ENCODE assay signal across 1 cellular context in genomic region chr6:35737413-35738211, GRCh38.
TF ChIP-seq lines count a peak whose summit lies in the region.

No MANE protein-coding gene starts in this region.

TF ChIP-seq in HepG2, 621 proteins besides CTCF, POLR2A, EP300 and RAD21 (continued from another document and continues in another):
- no peak for TF ChIP-seq ZNF318 (CRISPR knock-in tag; IDR thresholded peaks at IDR 0.05)
- peak; percentile 48; the same call in 1 of the 2 replicates for TF ChIP-seq SOX5 (CRISPR knock-in tag; IDR thresholded peaks at IDR 0.05; ENCODE audit: borderline replicate concordance)
- TF ChIP-seq ZNF225 (CRISPR knock-in tag; IDR thresholded peaks at IDR 0.05) = no peak
- peak; percentile 46 for TF ChIP-seq ZMYM4 (CRISPR knock-in tag; IDR thresholded peaks at IDR 0.05)
- no peak for TF ChIP-seq ETS1 (CRISPR knock-in tag; IDR thresholded peaks at IDR 0.05)
- TF ChIP-seq ZNF496 (CRISPR knock-in tag; IDR thresholded peaks at IDR 0.05; ENCODE audit: insufficient replicate concordance) = no peak
- TF ChIP-seq ZNF484 (CRISPR knock-in tag; IDR thresholded peaks at IDR 0.05; ENCODE audit: borderline replicate concordance, low read depth) = no peak
- TF ChIP-seq GMEB1 (CRISPR knock-in tag; IDR thresholded peaks at IDR 0.05; ENCODE audit: borderline replicate concordance) = no peak
- no peak for TF ChIP-seq GZF1 (CRISPR knock-in tag; IDR thresholded peaks at IDR 0.05)
- TF ChIP-seq ZNF558 (CRISPR knock-in tag; IDR thresholded peaks at IDR 0.05; ENCODE audit: borderline replicate concordance) = no peak
- TF ChIP-seq PAXIP1 (CRISPR knock-in tag; conservative IDR thresholded peaks at IDR 0.05) = no peak
- no peak for TF ChIP-seq HNRNPH1 (optimal IDR thresholded peaks at IDR 0.05; ENCODE audit: low read depth, low read length)
- TF ChIP-seq ZFYVE20 (CRISPR knock-in tag; IDR thresholded peaks at IDR 0.05; ENCODE audit: borderline replicate concordance, low read depth) = no peak
- TF ChIP-seq SRSF4 (IDR thresholded peaks at IDR 0.05; ENCODE audit: low read depth, low read length, poor library complexity, severe bottlenecking) = no peak
- no peak for TF ChIP-seq KIAA2018 (CRISPR knock-in tag; IDR thresholded peaks at IDR 0.05; ENCODE audit: borderline replicate concordance)
- no peak for TF ChIP-seq NFYB (CRISPR knock-in tag; IDR thresholded peaks at IDR 0.05)
- TF ChIP-seq ZBTB44 (CRISPR knock-in tag; IDR thresholded peaks at IDR 0.05) = no peak
- TF ChIP-seq ZNF292 (CRISPR knock-in tag; IDR thresholded peaks at IDR 0.05; ENCODE audit: borderline replicate concordance, low read depth) = no peak; the same call in 1 of the 2 replicates
- no peak for TF ChIP-seq BRD4 (CRISPR knock-in tag; IDR thresholded peaks at IDR 0.05)
- no peak for TF ChIP-seq SMARCE1 (IDR thresholded peaks at IDR 0.05; ENCODE audit: borderline replicate concordance)
- peak; percentile 33; the same call in 1 of the 2 replicates for TF ChIP-seq ZNF788 (CRISPR knock-in tag; IDR thresholded peaks at IDR 0.05; ENCODE audit: borderline replicate concordance)
- TF ChIP-seq EED (CRISPR knock-in tag; IDR thresholded peaks at IDR 0.05) = no peak
- TF ChIP-seq ONECUT2 (CRISPR knock-in tag; IDR thresholded peaks at IDR 0.05) = no peak
- no peak for TF ChIP-seq ZNF256 (CRISPR knock-in tag; conservative IDR thresholded peaks at IDR 0.05)
